Comparison of ENCODE assay signal across 12 cellular contexts in genomic region chr5:113061851-113062631, GRCh38.
DNase-seq lines count a peak whose midpoint lies in the region; ATAC-seq and TF ChIP-seq lines count a peak whose summit lies in the region.
"Had no signal": no experiment of that assay in that cellular context is flagged by ENCODE, and none has a peak within 500 bp of the region (broad histone marks: within the 10 kb centered on the region; RNA-seq: fewer than 3 reads in every experiment).

No MANE protein-coding gene starts in this region.

- 0 out of 22 replicates have a peak, but pooled peaks cover 0 to 1% (median 0%) of the 10 kb centered on the region in 11 experiments for H3K9me3 ChIP-seq in BLaER1 treated with 17β-estradiol and CSF1 and Interleukin-3, amounts not matched to agents 10 nM and 100 nM (replicated peaks in 1 of 11)
- no peaks in the 10 kb centered on the region for H3K9me3 ChIP-seq in mucosa of descending colon

- no peak for ATAC-seq in mucosa of descending colon
- ATAC-seq: Panc1 had no signal

- H3K4me3 ChIP-seq in BLaER1 treated with 17β-estradiol and CSF1 and Interleukin-3, amounts not matched to agents 10 nM and 100 nM: peak overlapping the region in 1 of 10 experiments; percentile 8; a peak in 1 of 20 replicates
- no peak overlapping the region for H3K4me3 ChIP-seq in mucosa of descending colon

- H3K4me1 Mint-ChIP-seq in activated T-helper 1 cell treated with anti-CD3 and anti-CD28 coated beads, Interleukin-12 subunit alpha, Interleukin-12 subunit beta, Interleukin-2, Interleukin-4 antibody, amounts not matched to agents 30 ng/mL and 10 ng/mL and 1 ng/mL, durations not matched to agents 14 hours and 24 hours and 36 hours (ENCODE audit: low read depth): peaks cover 26% of the 10 kb centered on the region

- H3K36me3 ChIP-seq in BLaER1 treated with 17β-estradiol and CSF1 and Interleukin-3, amounts not matched to agents 10 nM and 100 nM: no peaks in the 10 kb centered on the region
- no peaks in the 10 kb centered on the region for H3K36me3 ChIP-seq in mucosa of descending colon (ENCODE audit: low read depth)

- intact Hi-C loops in activated T-helper 1 cell treated with anti-CD3 and anti-CD28 coated beads, Interleukin-12 subunit alpha, Interleukin-12 subunit beta, Interleukin-2, Interleukin-4 antibody, amounts not matched to agents 30 ng/mL and 10 ng/mL and 1 ng/mL, durations not matched to agents 14 hours and 24 hours and 36 hours (cut with micrococcal nuclease): loop anchor here (2.0 to 5.0 kb wide), 2 partner anchors 41 to 230 kb away; no protein-coding TSS in a partner anchor
- intact Hi-C loops in mucosa of descending colon (cut with DNase I, micrococcal nuclease): no loop called here

- H3K27ac Mint-ChIP-seq in activated T-helper 1 cell treated with anti-CD3 and anti-CD28 coated beads, Interleukin-12 subunit alpha, Interleukin-12 subunit beta, Interleukin-2, Interleukin-4 antibody, amounts not matched to agents 30 ng/mL and 10 ng/mL and 1 ng/mL, durations not matched to agents 14 hours and 24 hours and 36 hours: peak overlapping the region; percentile 18

- TF ChIP-seq CTCF in mucosa of descending colon (IDR thresholded peaks at IDR 0.05): no peak

- peak overlapping the region; percentile 30 to 89 (median 71); a peak in 21 of 22 replicates for H3K4me2 ChIP-seq in BLaER1 treated with 17β-estradiol and CSF1 and Interleukin-3, amounts not matched to agents 10 nM and 100 nM

- peaks cover 4% of the 10 kb centered on the region for H3K27me3 Mint-ChIP-seq in activated T-helper 1 cell treated with anti-CD3 and anti-CD28 coated beads, Interleukin-12 subunit alpha, Interleukin-12 subunit beta, Interleukin-2, Interleukin-4 antibody, amounts not matched to agents 30 ng/mL and 10 ng/mL and 1 ng/mL, durations not matched to agents 14 hours and 24 hours and 36 hours (ENCODE audit: insufficient read depth)

- 0 out of 22 replicates have a peak overlapping the region, but pooled peaks of 1 of the 11 experiments have one; percentile 14 for H3K9ac ChIP-seq in BLaER1 treated with 17β-estradiol and CSF1 and Interleukin-3, amounts not matched to agents 10 nM and 100 nM

- H3K27ac ChIP-seq in BLaER1 treated with 17β-estradiol and CSF1 and Interleukin-3, amounts not matched to agents 10 nM and 100 nM: no peak overlapping the region

- peaks cover 0 to 14% (median 0%) of the 10 kb centered on the region in 11 experiments; a peak in 3 of 22 replicates for H3K27me3 ChIP-seq in BLaER1 treated with 17β-estradiol and CSF1 and Interleukin-3, amounts not matched to agents 10 nM and 100 nM

- H3K9me3 Mint-ChIP-seq in activated T-helper 1 cell treated with anti-CD3 and anti-CD28 coated beads, Interleukin-12 subunit alpha, Interleukin-12 subunit beta, Interleukin-2, Interleukin-4 antibody, amounts not matched to agents 30 ng/mL and 10 ng/mL and 1 ng/mL, durations not matched to agents 14 hours and 24 hours and 36 hours: no peaks in the 10 kb centered on the region

- DNase-seq in HCEC 1CT (peak; percentile 85), islet precursor cell (peak; percentile 24), NOMO-1 (lab: John Stamatoyannopoulos, UW; ENCODE audit: unreplicated experiment in 2 of 2) (no peak), SIG-M5 (lab: John Stamatoyannopoulos, UW) (no peak), mucosa of descending colon (no peak)
- no peak for DNase-seq in activated T-helper 1 cell treated with anti-CD3 and anti-CD28 coated beads, Interleukin-12 subunit alpha, Interleukin-12 subunit beta, Interleukin-2, Interleukin-4 antibody, amounts not matched to agents 30 ng/mL and 10 ng/mL and 1 ng/mL, durations not matched to agents 14 hours and 24 hours and 36 hours (ENCODE audit: low spot score)
- no peak for DNase-seq in stimulated activated CD4-positive, alpha-beta T cell treated with anti-CD3 and anti-CD28 coated beads, Interleukin-12 subunit alpha, Interleukin-12 subunit beta, amount 100 ng/mL, for 4 hours
- DNase-seq: activated CD8-positive, alpha-beta memory T cell treated with anti-CD3 and anti-CD28 coated beads for 24 hours; GF-D8; kidney had no signal

- H4K20me1 ChIP-seq in BLaER1 treated with 17β-estradiol and CSF1 and Interleukin-3, amounts not matched to agents 10 nM and 100 nM: no peaks in the 10 kb centered on the region

- H3K4me3 Mint-ChIP-seq in activated T-helper 1 cell treated with anti-CD3 and anti-CD28 coated beads, Interleukin-12 subunit alpha, Interleukin-12 subunit beta, Interleukin-2, Interleukin-4 antibody, amounts not matched to agents 30 ng/mL and 10 ng/mL and 1 ng/mL, durations not matched to agents 14 hours and 24 hours and 36 hours: no peak overlapping the region

- H3K36me3 Mint-ChIP-seq in activated T-helper 1 cell treated with anti-CD3 and anti-CD28 coated beads, Interleukin-12 subunit alpha, Interleukin-12 subunit beta, Interleukin-2, Interleukin-4 antibody, amounts not matched to agents 30 ng/mL and 10 ng/mL and 1 ng/mL, durations not matched to agents 14 hours and 24 hours and 36 hours (ENCODE audit: low read depth): no peaks in the 10 kb centered on the region

- peaks cover 62 to 79% (median 65%) of the 10 kb centered on the region in 10 experiments for H3K4me1 ChIP-seq in BLaER1 treated with 17β-estradiol and CSF1 and Interleukin-3, amounts not matched to agents 10 nM and 100 nM
- no peaks in the 10 kb centered on the region for H3K4me1 ChIP-seq in mucosa of descending colon (ENCODE audit: low read depth)

Comparison
In these comparisons a context has a peak if more than half of its experiments do, and no peak if none do; other contexts are left out.
1. DNase-seq: peak in HCEC 1CT (single experiment) and islet precursor cell (single experiment); none in activated T-helper 1 cell treated with anti-CD3 and anti-CD28 coated beads, Interleukin-12 subunit alpha, Interleukin-12 subunit beta, Interleukin-2, Interleukin-4 antibody, amounts not matched to agents 30 ng/mL and 10 ng/mL and 1 ng/mL, durations not matched to agents 14 hours and 24 hours and 36 hours (single experiment), stimulated activated CD4-positive, alpha-beta T cell treated with anti-CD3 and anti-CD28 coated beads, Interleukin-12 subunit alpha, Interleukin-12 subunit beta, amount 100 ng/mL, for 4 hours (single experiment), NOMO-1 (0 of 2), SIG-M5 (single experiment) and mucosa of descending colon (0 of 3).